In genomic region chr2:209977386-209978239, GRCh38 we compare ENCODE assay signal across 9 cellular contexts. TPM values are rescaled to one million over a fixed set of nuclear protein-coding genes. Genes with fewer than 3 reads are reported as not detected.
DNase-seq lines count a peak whose midpoint lies in the region; ATAC-seq and TF ChIP-seq lines count a peak whose summit lies in the region.
"Had no signal": no experiment of that assay in that cellular context is flagged by ENCODE, and none has a peak within 500 bp of the region (broad histone marks: within the 10 kb centered on the region; RNA-seq: fewer than 3 reads in every experiment).

No MANE protein-coding gene starts in this region.

- TF ChIP-seq CTCF in CD4-positive, alpha-beta T cell (IDR thresholded peaks at IDR 0.05): peak; percentile 73
- TF ChIP-seq CTCF in gastrocnemius medialis (IDR thresholded peaks at IDR 0.05 in 4 of 5, conservative IDR thresholded peaks at IDR 0.05 in 1 of 5): peak; percentile 47 to 92 (median 63)

- H3K36me3 ChIP-seq in gastrocnemius medialis: no peaks in the 10 kb centered on the region
- H3K36me3 ChIP-seq: SJCRH30 had no signal

- DNase-seq in CD4-positive, alpha-beta T cell: no peak
- DNase-seq in RPMI8226: peak; percentile 39
- DNase-seq in fibroblast of peridontal ligament (ENCODE audit: extremely low read depth): peak; percentile 67
- DNase-seq in gastrocnemius medialis: no peak
- DNase-seq in activated CD4-positive, alpha-beta T cell treated with anti-CD3 and anti-CD28 coated beads, Interleukin-2, amount 50 U/mL, for 48 hours: no peak

- no peak for ATAC-seq in CD4-positive, alpha-beta T cell (ENCODE audit: poor library complexity)
- ATAC-seq in GM18909 (IDR thresholded peaks at IDR 0.05; ENCODE audit: poor library complexity, unreplicated experiment): peak; percentile 62
- peak; percentile 44 for ATAC-seq in HG03457 (IDR thresholded peaks at IDR 0.05; ENCODE audit: unreplicated experiment)
- ATAC-seq in gastrocnemius medialis: no peak
- ATAC-seq in GM19397 (IDR thresholded peaks at IDR 0.05; ENCODE audit: unreplicated experiment): no peak

- POLR2A ChIA-PET in CD4-positive, alpha-beta T cell (lab: Charles Lee): no interaction called here

- H3K9me3 ChIP-seq in CD4-positive, alpha-beta T cell (ENCODE audit: control insufficient read depth, low read length): no peaks in the 10 kb centered on the region
- no peaks in the 10 kb centered on the region for H3K9me3 ChIP-seq in gastrocnemius medialis
- H3K9me3 ChIP-seq: SJCRH30 had no signal

- in situ Hi-C loops in gastrocnemius medialis (cut with MboI; ENCODE audit: low sequenced_read_pairs in 4 of 4): loop anchor here (5.0 to 25.0 kb wide), 2 partner anchors 220 to 435 kb away; no protein-coding TSS in a partner anchor

- no peak overlapping the region for H3K27ac ChIP-seq in CD4-positive, alpha-beta T cell (ENCODE audit: low read depth, low read length)
- H3K27ac ChIP-seq in gastrocnemius medialis: no peak overlapping the region
- H3K27ac ChIP-seq: SJCRH30 had no signal

- no peak for TF ChIP-seq POLR2A in gastrocnemius medialis (IDR thresholded peaks at IDR 0.05)

- H3K4me3 ChIP-seq in gastrocnemius medialis: no peak overlapping the region
- H3K4me3 ChIP-seq: SJCRH30 had no signal

- intact Hi-C loops in CD4-positive, alpha-beta T cell (cut with DNase I, micrococcal nuclease): loop anchor here (1.0 to 10.0 kb wide), 4 partner anchors 97 to 1180 kb away; no protein-coding TSS in a partner anchor
- intact Hi-C loops in gastrocnemius medialis (cut with DNase I; ENCODE audit: low total_unique reads): loop anchor here (1.0 to 10.0 kb wide), 3 partner anchors 218 to 417 kb away; no protein-coding TSS in a partner anchor

- no peaks in the 10 kb centered on the region for H3K36me3 Mint-ChIP-seq in CD4-positive, alpha-beta T cell (ENCODE audit: low read depth)

- peaks cover 10% of the 10 kb centered on the region for H3K27me3 Mint-ChIP-seq in CD4-positive, alpha-beta T cell

- CTCF ChIA-PET in CD4-positive, alpha-beta T cell (lab: Charles Lee): interaction anchor here (1.0 to 2.4 kb wide), 4 partner anchors 9 to 221 kb away, joined by 3 to 7 read pairs (median 3); no protein-coding TSS in a partner anchor

- H3K9me3 Mint-ChIP-seq in CD4-positive, alpha-beta T cell: no peaks in the 10 kb centered on the region

- no peaks in the 10 kb centered on the region for H3K4me1 ChIP-seq in gastrocnemius medialis
- H3K4me1 ChIP-seq: SJCRH30 had no signal

- H3K4me1 Mint-ChIP-seq in CD4-positive, alpha-beta T cell (ENCODE audit: low read depth): no peaks in the 10 kb centered on the region

- no peak overlapping the region for H3K27ac Mint-ChIP-seq in CD4-positive, alpha-beta T cell

- no peak overlapping the region for H3K4me3 Mint-ChIP-seq in CD4-positive, alpha-beta T cell

- H3K27me3 ChIP-seq in CD4-positive, alpha-beta T cell (ENCODE audit: control insufficient read depth, insufficient read depth, low read length): no peaks in the 10 kb centered on the region
- H3K27me3 ChIP-seq in gastrocnemius medialis: no peaks in the 10 kb centered on the region
- H3K27me3 ChIP-seq: SJCRH30 had no signal

RNA-seq across cellular contexts. Expression of gene RPE, which starts 24.8 kb away (rescaled TPM):
- total RNA-seq in CD4-positive, alpha-beta T cell: 10 to 100 TPM; 11.3 TPM
- 10 to 100 TPM in 3 of 4 donors, 1 to 10 TPM in 1; 9.2 to 73.5 (median 23.2) TPM for total RNA-seq in gastrocnemius medialis

Comparison
In these comparisons a context has a peak if more than half of its experiments do, and no peak if none do; other contexts are left out.
1. ATAC-seq: peak in GM18909 (single experiment) and HG03457 (single experiment); none in CD4-positive, alpha-beta T cell (single experiment), gastrocnemius medialis (0 of 2) and GM19397 (single experiment).
2. DNase-seq: peak in RPMI8226 (single experiment) and fibroblast of peridontal ligament (single experiment); none in CD4-positive, alpha-beta T cell (0 of 10), gastrocnemius medialis (0 of 2) and activated CD4-positive, alpha-beta T cell treated with anti-CD3 and anti-CD28 coated beads, Interleukin-2, amount 50 U/mL, for 48 hours (0 of 2).